28 cellular contexts compared by ENCODE assay signal in genomic region chr4:171142639-171143038, GRCh38.
"Had no signal": no experiment of that assay in that cellular context is flagged by ENCODE, and none has a peak within 500 bp of the region (broad histone marks: within the 10 kb centered on the region; RNA-seq: fewer than 3 reads in every experiment).

No MANE protein-coding gene starts in this region.

- H3K27ac Mint-ChIP-seq: naive B cell; naive thymus-derived CD8-positive, alpha-beta T cell; neural progenitor cell; progenitor cell of endocrine pancreas; stimulated activated effector memory CD8-positive, alpha-beta T cell treated with anti-CD3 and anti-CD28 coated beads, Interleukin-12 subunit alpha, Interleukin-12 subunit beta, amount 100 ng/mL, for 72 hours; stimulated activated naive B cell treated with anti-CD40 and anti-IgM and Interleukin-4, amounts not matched to agents 10 μg/mL and 1 μg/mL and 100 μg/mL, for 72 hours; stimulated activated naive CD8-positive, alpha-beta T cell treated with anti-CD3 and anti-CD28 coated beads, Interleukin-15, Interleukin-2, amounts not matched to agents 100 ng/mL and 50 ng/mL, for 24 hours had no signal

- DNase-seq: naive B cell; naive thymus-derived CD8-positive, alpha-beta T cell; occipital lobe; ovary; posterior cingulate gyrus; psoas muscle; right cardiac atrium; right lobe of liver; sigmoid colon; small intestine; stimulated activated CD4-positive, alpha-beta T cell treated with anti-CD3 and anti-CD28 coated beads, Interleukin-15, amount 100 ng/mL, for 24 hours; stimulated activated CD4-positive, alpha-beta T cell treated with anti-CD3 and anti-CD28 coated beads, Interleukin-2, amount 100 ng/mL, for 24 hours; stimulated activated CD4-positive, alpha-beta T cell treated with anti-CD3 and anti-CD28 coated beads, Interleukin-2, amount 100 ng/mL, for 48 hours; stimulated activated CD4-positive, alpha-beta T cell treated with anti-CD3 and anti-CD28 coated beads, Interleukin-4, amount 100 ng/mL, for 24 hours; stimulated activated naive B cell treated with anti-CD40 and anti-IgM and Interleukin-4, amounts not matched to agents 10 μg/mL and 1 μg/mL and 100 μg/mL, for 72 hours; stimulated activated naive CD4-positive, alpha-beta T cell treated with Interleukin-2 at 50 U/mL for 16 hours; stomach; testis; thyroid gland; trophoblast cell; upper lobe of left lung had no signal

- H3K27ac ChIP-seq: neural progenitor cell, ovary, psoas muscle, right lobe of liver, sigmoid colon, stomach, testis, thyroid gland, tibial nerve, upper lobe of left lung had no signal

- H3K4me1 Mint-ChIP-seq: naive B cell; naive thymus-derived CD8-positive, alpha-beta T cell; neural progenitor cell; stimulated activated effector memory CD8-positive, alpha-beta T cell treated with anti-CD3 and anti-CD28 coated beads, Interleukin-12 subunit alpha, Interleukin-12 subunit beta, amount 100 ng/mL, for 72 hours; stimulated activated naive B cell treated with anti-CD40 and anti-IgM and Interleukin-4, amounts not matched to agents 10 μg/mL and 1 μg/mL and 100 μg/mL, for 72 hours had no signal

- ATAC-seq: naive thymus-derived CD8-positive, alpha-beta T cell; psoas muscle; right lobe of liver; stimulated activated effector memory CD8-positive, alpha-beta T cell treated with anti-CD3 and anti-CD28 coated beads, Interleukin-12 subunit alpha, Interleukin-12 subunit beta, amount 100 ng/mL, for 72 hours; stimulated activated naive B cell treated with anti-CD40 and anti-IgM and Interleukin-4, amounts not matched to agents 10 μg/mL and 1 μg/mL and 100 μg/mL, for 72 hours had no signal

- H3K27me3 ChIP-seq: neural progenitor cell, ovary, right lobe of liver, sigmoid colon, stomach, testis, thyroid gland, tibial nerve, upper lobe of left lung had no signal

- H3K4me3 Mint-ChIP-seq: naive B cell; naive thymus-derived CD8-positive, alpha-beta T cell; nephron; neural progenitor cell; stimulated activated effector memory CD8-positive, alpha-beta T cell treated with anti-CD3 and anti-CD28 coated beads, Interleukin-12 subunit alpha, Interleukin-12 subunit beta, amount 100 ng/mL, for 72 hours; stimulated activated naive B cell treated with anti-CD40 and anti-IgM and Interleukin-4, amounts not matched to agents 10 μg/mL and 1 μg/mL and 100 μg/mL, for 72 hours; stimulated activated naive CD8-positive, alpha-beta T cell treated with anti-CD3 and anti-CD28 coated beads, Interleukin-15, Interleukin-2, amounts not matched to agents 100 ng/mL and 50 ng/mL, for 24 hours had no signal

- H3K36me3 Mint-ChIP-seq: naive B cell; naive thymus-derived CD8-positive, alpha-beta T cell; neural progenitor cell; stimulated activated effector memory CD8-positive, alpha-beta T cell treated with anti-CD3 and anti-CD28 coated beads, Interleukin-12 subunit alpha, Interleukin-12 subunit beta, amount 100 ng/mL, for 72 hours; stimulated activated naive B cell treated with anti-CD40 and anti-IgM and Interleukin-4, amounts not matched to agents 10 μg/mL and 1 μg/mL and 100 μg/mL, for 72 hours had no signal

- H3K9me3 Mint-ChIP-seq: nephron; neural progenitor cell; stimulated activated naive B cell treated with anti-CD40 and anti-IgM and Interleukin-4, amounts not matched to agents 10 μg/mL and 1 μg/mL and 100 μg/mL, for 72 hours had no signal

- H3K4me3 ChIP-seq: neural progenitor cell, ovary, psoas muscle, right lobe of liver, sigmoid colon, stomach, testis, thyroid gland, tibial nerve, upper lobe of left lung had no signal

- H3K9me3 ChIP-seq: ovary, psoas muscle, right lobe of liver, sigmoid colon, stomach, testis, thyroid gland, tibial nerve, upper lobe of left lung had no signal

- H3K4me1 ChIP-seq: neural progenitor cell, psoas muscle, right lobe of liver, sigmoid colon, stomach, testis, tibial nerve, upper lobe of left lung had no signal

- H3K27me3 Mint-ChIP-seq: naive B cell; naive thymus-derived CD8-positive, alpha-beta T cell; progenitor cell of endocrine pancreas; stimulated activated naive B cell treated with anti-CD40 and anti-IgM and Interleukin-4, amounts not matched to agents 10 μg/mL and 1 μg/mL and 100 μg/mL, for 72 hours; stimulated activated naive CD8-positive, alpha-beta T cell treated with anti-CD3 and anti-CD28 coated beads, Interleukin-15, Interleukin-2, amounts not matched to agents 100 ng/mL and 50 ng/mL, for 24 hours had no signal

- FAIRE-seq: small intestine, urothelium cell line had no signal

- H3K36me3 ChIP-seq: neural progenitor cell, ovary, right lobe of liver, sigmoid colon, stomach, thyroid gland, tibial nerve, upper lobe of left lung had no signal
